16 cellular contexts compared by ENCODE assay signal in genomic region chr10:61841338-61841875, GRCh38.
A peak's percentile ranks its signal among the peaks of the same experiment; 100 is the strongest.
DNase-seq lines count a peak whose midpoint lies in the region; ATAC-seq and TF ChIP-seq lines count a peak whose summit lies in the region.
"Had no signal": no experiment of that assay in that cellular context is flagged by ENCODE, and none has a peak within 500 bp of the region (broad histone marks: within the 10 kb centered on the region; RNA-seq: fewer than 3 reads in every experiment).

No MANE protein-coding gene starts in this region.

- H3K9me3 Mint-ChIP-seq in Calu3 (ENCODE audit: low read depth, unreplicated experiment): no peaks in the 10 kb centered on the region
- no peaks in the 10 kb centered on the region for H3K9me3 Mint-ChIP-seq in activated T-helper 1 cell treated with anti-CD3 and anti-CD28 coated beads, Interleukin-12 subunit alpha, Interleukin-12 subunit beta, Interleukin-2, Interleukin-4 antibody, amounts not matched to agents 30 ng/mL and 10 ng/mL and 1 ng/mL, durations not matched to agents 14 hours and 24 hours and 36 hours
- H3K9me3 Mint-ChIP-seq: H9 had no signal

- in situ Hi-C loops in IMR-90 (cut with MboI; ENCODE audit: low sequenced_read_pairs): no loop called here

- intact Hi-C loops in Calu3 (cut with micrococcal nuclease; ENCODE audit: unreplicated experiment) (no loop called here), IMR-90 (cut with micrococcal nuclease) (no loop called here), prostate gland (cut with DNase I) (no loop called here)
- intact Hi-C loops in activated T-helper 1 cell treated with anti-CD3 and anti-CD28 coated beads, Interleukin-12 subunit alpha, Interleukin-12 subunit beta, Interleukin-2, Interleukin-4 antibody, amounts not matched to agents 30 ng/mL and 10 ng/mL and 1 ng/mL, durations not matched to agents 14 hours and 24 hours and 36 hours (cut with micrococcal nuclease): no loop called here

- peak overlapping the region; percentile 20; the same call in 1 of the 2 replicates for H2BK120ac ChIP-seq in IMR-90 (ENCODE audit: low read depth, low read length)

- no peak overlapping the region for H3K14ac ChIP-seq in IMR-90 (replicated peaks; ENCODE audit: low read depth, low read length)

- no peak overlapping the region for H3K27ac Mint-ChIP-seq in Calu3 (ENCODE audit: unreplicated experiment)
- H3K27ac Mint-ChIP-seq in activated T-helper 1 cell treated with anti-CD3 and anti-CD28 coated beads, Interleukin-12 subunit alpha, Interleukin-12 subunit beta, Interleukin-2, Interleukin-4 antibody, amounts not matched to agents 30 ng/mL and 10 ng/mL and 1 ng/mL, durations not matched to agents 14 hours and 24 hours and 36 hours: no peak overlapping the region

- H3K9me3 ChIP-seq in IMR-90 (ENCODE audit: control insufficient read depth, insufficient read depth, low read length): no peaks in the 10 kb centered on the region
- no peaks in the 10 kb centered on the region for H3K9me3 ChIP-seq in prostate gland
- H3K9me3 ChIP-seq: A549 had no signal

- dilution Hi-C loops in IMR-90 (cut with HindIII; ENCODE audit: low sequenced_read_pairs, unreplicated experiment): no loop called here

- H3K18ac ChIP-seq in IMR-90 (ENCODE audit: low read depth, low read length): peak overlapping the region; percentile 20; the same call in 1 of the 2 replicates

- H3K9ac ChIP-seq in IMR-90 (ENCODE audit: low read depth, low read length): no peak overlapping the region

- peaks cover 10% of the 10 kb centered on the region for H3K4me1 ChIP-seq in IMR-90 (ENCODE audit: control insufficient read depth, insufficient read depth, low read length)
- H3K4me1 ChIP-seq in prostate gland (replicated peaks): peaks cover 16% of the 10 kb centered on the region

- CTCF ChIA-PET in Calu3 (lab: Charles Lee) (interaction anchor here (0.7 kb wide), 1 partner anchor 1316 kb away, joined by 3 read pairs; no protein-coding TSS in a partner anchor), IMR-90 (lab: Yijun Ruan, JAX) (no interaction called here)

- POLR2A ChIA-PET in IMR-90 (lab: Charles Lee; ENCODE audit: unreplicated experiment): no interaction called here

- no peak overlapping the region for H4K8ac ChIP-seq in IMR-90 (ENCODE audit: low read depth in 2 of 2, low read length in 2 of 2)

- H3K23ac ChIP-seq in IMR-90 (ENCODE audit: low read depth, low read length): no peak overlapping the region

- BruUV-seq in Calu3 (replicated peaks; lab: Mats Ljungman, UMichigan) (no TSS peak), IMR-90 (replicated peaks; lab: Mats Ljungman, UMichigan) (no TSS peak)

- H3K4me3 Mint-ChIP-seq in Calu3 (ENCODE audit: low read depth, unreplicated experiment): no peak overlapping the region
- H3K4me3 Mint-ChIP-seq in activated T-helper 1 cell treated with anti-CD3 and anti-CD28 coated beads, Interleukin-12 subunit alpha, Interleukin-12 subunit beta, Interleukin-2, Interleukin-4 antibody, amounts not matched to agents 30 ng/mL and 10 ng/mL and 1 ng/mL, durations not matched to agents 14 hours and 24 hours and 36 hours: no peak overlapping the region
- H3K4me3 Mint-ChIP-seq: H9 had no signal

- no peak for ATAC-seq in IMR-90 (ENCODE audit: low read depth)
- ATAC-seq: A549 had no signal

- H4K5ac ChIP-seq in IMR-90 (ENCODE audit: low read depth, low read length): no peak overlapping the region

- H2BK15ac ChIP-seq in IMR-90 (ENCODE audit: low read depth, low read length): 0 out of 3 replicates have a peak overlapping the region, but pooled peaks have one; percentile 10

- H3K27me3 ChIP-seq in IMR-90 (ENCODE audit: control insufficient read depth, insufficient read depth, low read length): no peaks in the 10 kb centered on the region
- no peaks in the 10 kb centered on the region for H3K27me3 ChIP-seq in prostate gland (replicated peaks; ENCODE audit: insufficient read depth)

- no peak for TF ChIP-seq RAD21 in IMR-90 (IDR thresholded peaks at IDR 0.05; ENCODE audit: low read length)

- H3K9me1 ChIP-seq in IMR-90 (ENCODE audit: insufficient read depth, low read length): 0 out of 2 replicates have a peak, but pooled peaks cover 4% of the 10 kb centered on the region

- H3K4me2 ChIP-seq in IMR-90 (ENCODE audit: low read depth, low read length): no peak overlapping the region
- H3K4me2 ChIP-seq: A549 had no signal

- no peak overlapping the region for H2BK5ac ChIP-seq in IMR-90 (ENCODE audit: low read depth, low read length, poor library complexity, severe bottlenecking)

- H3K36me3 ChIP-seq in IMR-90 (ENCODE audit: control insufficient read depth, insufficient read depth, low read length) (no peaks in the 10 kb centered on the region), prostate gland (no peaks in the 10 kb centered on the region)

- TF ChIP-seq POLR2A in IMR-90 (IDR thresholded peaks at IDR 0.05; ENCODE audit: low read depth, low read length) (no peak), prostate gland (IDR thresholded peaks at IDR 0.05) (no peak)

- TF ChIP-seq CTCF in Calu3 (IDR thresholded peaks at IDR 0.05; ENCODE audit: unreplicated experiment): no peak
- TF ChIP-seq CTCF in IMR-90 (conservative IDR thresholded peaks at IDR 0.05; ENCODE audit: low read depth, low read length): no peak
- no peak for TF ChIP-seq CTCF in prostate gland (IDR thresholded peaks at IDR 0.05)

- H4K20me1 ChIP-seq in IMR-90 (ENCODE audit: insufficient read depth, low read length): no peaks in the 10 kb centered on the region

- no peak overlapping the region for H2AFZ ChIP-seq in IMR-90 (replicated peaks; ENCODE audit: low read length, poor library complexity)

- DNase-seq in Calu3: peak; percentile 14
- no peak for DNase-seq in IMR-90
- DNase-seq in islet precursor cell: peak; percentile 66
- DNase-seq in prostate gland (ENCODE audit: low spot score): peak; percentile 50
- DNase-seq in stimulated activated CD8-positive, alpha-beta memory T cell treated with anti-CD3 and anti-CD28 coated beads, Interleukin-4, amount 100 ng/mL, for 48 hours: no peak
- no peak for DNase-seq in NCI-H1092 treated with DMSO at 0.1 percent for 48 hours (lab: John Stamatoyannopoulos, UW)
- no peak for DNase-seq in activated T-helper 1 cell treated with anti-CD3 and anti-CD28 coated beads, Interleukin-12 subunit alpha, Interleukin-12 subunit beta, Interleukin-2, Interleukin-4 antibody, amounts not matched to agents 30 ng/mL and 10 ng/mL and 1 ng/mL, durations not matched to agents 14 hours and 24 hours and 36 hours (ENCODE audit: low spot score)
- DNase-seq: H9; Karpas-422; MV-4-11; NCI-H1436; NCI-H2029 treated with DMSO at 0.1 percent for 48 hours; NCI-H2227 treated with DMSO at 0.1 percent for 48 hours; NCI-H526 treated with DMSO at 0.1 percent for 48 hours; NK-92 treated with Interleukin-12 subunit alpha and Interleukin-12 subunit beta, amount 100 ng/mL, for 24 hours had no signal

- H3K4ac ChIP-seq in IMR-90 (ENCODE audit: low read depth, low read length): peak overlapping the region; percentile 11; the same call in 1 of the 2 replicates

- peaks cover 5% of the 10 kb centered on the region for H3K36me3 Mint-ChIP-seq in Calu3 (ENCODE audit: insufficient read depth, unreplicated experiment)
- H3K36me3 Mint-ChIP-seq in activated T-helper 1 cell treated with anti-CD3 and anti-CD28 coated beads, Interleukin-12 subunit alpha, Interleukin-12 subunit beta, Interleukin-2, Interleukin-4 antibody, amounts not matched to agents 30 ng/mL and 10 ng/mL and 1 ng/mL, durations not matched to agents 14 hours and 24 hours and 36 hours (ENCODE audit: low read depth): no peaks in the 10 kb centered on the region

- no peak overlapping the region for H2AK9ac ChIP-seq in IMR-90 (replicated peaks; ENCODE audit: low read depth, low read length, poor library complexity)

- peaks cover 29% of the 10 kb centered on the region for H3K27me3 Mint-ChIP-seq in Calu3 (ENCODE audit: unreplicated experiment)
- no peaks in the 10 kb centered on the region for H3K27me3 Mint-ChIP-seq in activated T-helper 1 cell treated with anti-CD3 and anti-CD28 coated beads, Interleukin-12 subunit alpha, Interleukin-12 subunit beta, Interleukin-2, Interleukin-4 antibody, amounts not matched to agents 30 ng/mL and 10 ng/mL and 1 ng/mL, durations not matched to agents 14 hours and 24 hours and 36 hours (ENCODE audit: insufficient read depth)

- H4K91ac ChIP-seq in IMR-90 (ENCODE audit: insufficient read depth, low read depth, low read length): no peak overlapping the region

- H2BK20ac ChIP-seq in IMR-90 (ENCODE audit: low read depth, low read length): no peak overlapping the region

- H3K4me1 Mint-ChIP-seq in Calu3 (ENCODE audit: low read depth, unreplicated experiment): peaks cover 23% of the 10 kb centered on the region
- H3K4me1 Mint-ChIP-seq in activated T-helper 1 cell treated with anti-CD3 and anti-CD28 coated beads, Interleukin-12 subunit alpha, Interleukin-12 subunit beta, Interleukin-2, Interleukin-4 antibody, amounts not matched to agents 30 ng/mL and 10 ng/mL and 1 ng/mL, durations not matched to agents 14 hours and 24 hours and 36 hours (ENCODE audit: low read depth): peaks cover under 1% of the 10 kb centered on the region

- H3K56ac ChIP-seq in IMR-90 (ENCODE audit: extremely low read depth, insufficient read depth, low read length): no peak overlapping the region

- H3K4me3 ChIP-seq in IMR-90 (ENCODE audit: insufficient read depth, low read depth, low read length): no peak overlapping the region
- H3K4me3 ChIP-seq in prostate gland: no peak overlapping the region
- H3K4me3 ChIP-seq: A549 had no signal

- 0 out of 2 replicates have a peak overlapping the region, but pooled peaks have one; percentile 54 for H2AK5ac ChIP-seq in IMR-90 (ENCODE audit: low read depth, low read length)

- no peaks in the 10 kb centered on the region for H3K79me1 ChIP-seq in IMR-90 (ENCODE audit: low read depth in 1 of 2, low read length in 2 of 2)

- H3K27ac ChIP-seq in IMR-90 (ENCODE audit: insufficient read depth, low read length): no peak overlapping the region
- H3K27ac ChIP-seq in prostate gland: peak overlapping the region in 1 of 2 donors; percentile 79
- H3K27ac ChIP-seq: A549 had no signal

TF ChIP-seq in IMR-90, 13 proteins besides CTCF, POLR2A, EP300 and RAD21 (continues in another document):
- TF ChIP-seq FOS (IDR thresholded peaks at IDR 0.05; ENCODE audit: low read depth, low read length): no peak
- TF ChIP-seq MXI1 (IDR thresholded peaks at IDR 0.05; ENCODE audit: borderline replicate concordance, low read depth, low read length): no peak
- TF ChIP-seq CEBPB (IDR thresholded peaks at IDR 0.05; ENCODE audit: low read depth, low read length): no peak
- no peak for TF ChIP-seq USF2 (IDR thresholded peaks at IDR 0.05; ENCODE audit: low read depth, low read length)
- TF ChIP-seq SMC3 (IDR thresholded peaks at IDR 0.05; ENCODE audit: low read depth, low read length): no peak
- TF ChIP-seq BHLHE40 (IDR thresholded peaks at IDR 0.05; ENCODE audit: low read depth, low read length): no peak
- no peak for TF ChIP-seq RFX5 (IDR thresholded peaks at IDR 0.05; ENCODE audit: low read depth, low read length)

Comparison
In these comparisons a context has a peak if more than half of its experiments do, and no peak if none do; other contexts are left out.
1. DNase-seq: peak in Calu3 (single experiment), islet precursor cell (single experiment) and prostate gland (single experiment); none in IMR-90 (single experiment), stimulated activated CD8-positive, alpha-beta memory T cell treated with anti-CD3 and anti-CD28 coated beads, Interleukin-4, amount 100 ng/mL, for 48 hours (single experiment), NCI-H1092 treated with DMSO at 0.1 percent for 48 hours (single experiment) and activated T-helper 1 cell treated with anti-CD3 and anti-CD28 coated beads, Interleukin-12 subunit alpha, Interleukin-12 subunit beta, Interleukin-2, Interleukin-4 antibody, amounts not matched to agents 30 ng/mL and 10 ng/mL and 1 ng/mL, durations not matched to agents 14 hours and 24 hours and 36 hours (single experiment).